ENCODE assay signal across 23 cellular contexts in genomic region chr4:111519683-111520082, GRCh38.
DNase-seq lines count a peak whose midpoint lies in the region; ATAC-seq and TF ChIP-seq lines count a peak whose summit lies in the region.
"Had no signal": no experiment of that assay in that cellular context is flagged by ENCODE, and none has a peak within 500 bp of the region (broad histone marks: within the 10 kb centered on the region; RNA-seq: fewer than 3 reads in every experiment).

No MANE protein-coding gene starts in this region.

- ATAC-seq in SK-N-SH treated with all-trans-retinoic acid at 6 μM for 48 hours (peak; percentile 73), HG03439 (IDR thresholded peaks at IDR 0.05; ENCODE audit: unreplicated experiment) (no peak)

- intact Hi-C loops in cardiac septum (cut with DNase I): no loop called here

- DNase-seq in NCI-H82 (lab: John Stamatoyannopoulos, UW) (peak; percentile 45), NCI-H82 treated with DMSO at 0.1 percent for 48 hours (lab: John Stamatoyannopoulos, UW; ENCODE audit: unreplicated experiment) (no peak), iPS-NIHi11 (ENCODE audit: low spot score) (peak; percentile 4), AG20443 (ENCODE audit: low spot score) (no peak), cardiac septum (ENCODE audit: low spot score) (no peak), NCI-H128 (lab: John Stamatoyannopoulos, UW; ENCODE audit: unreplicated experiment) (no peak)
- DNase-seq: 8988T; CD4-positive, alpha-beta memory T cell; COR-L47; DMS53; KBM-7; MG63; NCI-H1694; NCI-H2029 treated with DMSO at 0.1 percent for 48 hours; NCI-H2171 treated with DMSO at 0.1 percent for 48 hours; NCI-H345; NCI-H510A treated with DMSO at 0.1 percent for 48 hours; NCI-H748 treated with DMSO at 0.1 percent for 48 hours; Right ventricle myocardium superior; RPMI8226; SW 1271 had no signal

TF ChIP-seq in SK-N-SH treated with all-trans-retinoic acid at 6 μM for 48 hours, 23 proteins besides CTCF, POLR2A, EP300 and RAD21:
- TF ChIP-seq ZNF565 (CRISPR knock-in tag; conservative IDR thresholded peaks at IDR 0.05; ENCODE audit: low read depth) (no peak), ZNF70 (CRISPR knock-in tag; IDR thresholded peaks at IDR 0.05) (no peak), TCF4 (CRISPR knock-in tag; IDR thresholded peaks at IDR 0.05; ENCODE audit: borderline replicate concordance) (no peak), ZFP30 (CRISPR knock-in tag; IDR thresholded peaks at IDR 0.05) (no peak), ARNTL (CRISPR knock-in tag; IDR thresholded peaks at IDR 0.05; ENCODE audit: borderline replicate concordance, low read depth) (no peak), PATZ1 (CRISPR knock-in tag; IDR thresholded peaks at IDR 0.05; ENCODE audit: borderline replicate concordance) (no peak), ZFP3 (CRISPR knock-in tag; IDR thresholded peaks at IDR 0.05) (no peak), ESRRG (CRISPR knock-in tag; IDR thresholded peaks at IDR 0.05) (no peak), SNAI2 (CRISPR knock-in tag; IDR thresholded peaks at IDR 0.05) (no peak)

Comparison
In these comparisons a context has a peak if more than half of its experiments do, and no peak if none do; other contexts are left out.
1. DNase-seq: peak in NCI-H82 (single experiment) and iPS-NIHi11 (single experiment); none in NCI-H82 treated with DMSO at 0.1 percent for 48 hours (single experiment), AG20443 (single experiment), cardiac septum (single experiment) and NCI-H128 (single experiment).